ENCODE assay signal across 5 cellular contexts in genomic region chr10:114897011-114897410, GRCh38. TPM values are rescaled to one million over a fixed set of nuclear protein-coding genes. Genes with fewer than 3 reads are reported as not detected.
DNase-seq lines count a peak whose midpoint lies in the region; ATAC-seq, FAIRE-seq and TF ChIP-seq lines count a peak whose summit lies in the region.
"Not testable (repeated sequence)": the region's sequence is repeated elsewhere in the genome, so short reads cannot be mapped to it uniquely, and the experiment has no call there.

No MANE protein-coding gene starts in this region.

- not testable (repeated sequence) for H3K9ac ChIP-seq in HCT116 (ENCODE audit: low read length); keratinocyte (ENCODE audit: control insufficient read depth, extremely low read depth, insufficient read depth, low read length)

- H3K9me3 Mint-ChIP-seq in WTC11: not testable (repeated sequence)

- CTCF ChIA-PET in HCT116 (lab: Charles Lee); WTC11 (lab: Charles Lee): not testable (repeated sequence)

- not testable (repeated sequence) for H3K9me3 ChIP-seq in HCT116 (ENCODE audit: control insufficient read depth in 1 of 2, insufficient read depth in 1 of 2, low read depth in 1 of 2, low read length in 2 of 2); keratinocyte (ENCODE audit: control insufficient read depth, low read depth, low read length)

- POLR2A ChIA-PET in HCT116 (lab: Charles Lee); WTC11 (lab: Charles Lee): not testable (repeated sequence)

- not testable (repeated sequence) for H2AFZ ChIP-seq in HCT116 (ENCODE audit: low read depth, low read length, poor library complexity, severe bottlenecking)
- peak overlapping the region; percentile 73 for H2AFZ ChIP-seq in keratinocyte (ENCODE audit: control insufficient read depth, low read length)

- not testable (repeated sequence) for ATAC-seq in HCT116, WTC11

- not testable (repeated sequence) for H3K27me3 Mint-ChIP-seq in WTC11 (ENCODE audit: low read depth)

- H3K36me3 Mint-ChIP-seq in WTC11: not testable (repeated sequence)

- not testable (repeated sequence) for H3K4me3 Mint-ChIP-seq in WTC11

- H3K4me3 ChIP-seq in HCT116 (replicated peaks in 1 of 2; ENCODE audit: low read depth in 1 of 2, low read length in 2 of 2); bronchial epithelial cell (ENCODE audit: low read depth, low read length): not testable (repeated sequence)
- H3K4me3 ChIP-seq in keratinocyte (ENCODE audit: control insufficient read depth in 2 of 3, extremely low read depth in 1 of 3, insufficient read depth in 2 of 3, low read depth in 1 of 3, low read length in 3 of 3): peak overlapping the region in 1 of 3 experiments; percentile 5

- not testable (repeated sequence) for H3K27me3 ChIP-seq in HCT116 (ENCODE audit: insufficient read depth, low read length); bronchial epithelial cell (ENCODE audit: control insufficient read depth, insufficient read depth, low read length); keratinocyte (ENCODE audit: control insufficient read depth, extremely low read depth, insufficient read depth, low read length)

- FAIRE-seq in bronchial epithelial cell (lab: Jason Lieb, UNC): not testable (repeated sequence)
- FAIRE-seq in keratinocyte (lab: Jason Lieb, UNC): peak; percentile 61

- not testable (repeated sequence) for H3K27ac ChIP-seq in HCT116 (ENCODE audit: low read depth, low read length); keratinocyte (ENCODE audit: control insufficient read depth, insufficient read depth, low read length)
- peak overlapping the region; percentile 52 for H3K27ac ChIP-seq in epithelial cell of prostate

- H3K9me1 ChIP-seq in keratinocyte (ENCODE audit: control insufficient read depth, extremely low read depth, insufficient read depth, low read length): not testable (repeated sequence)

- not testable (repeated sequence) for TF ChIP-seq CTCF in HCT116 (IDR thresholded peaks at IDR 0.05 in 2 of 3, conservative IDR thresholded peaks at IDR 0.05 in 1 of 3; ENCODE audit: borderline replicate concordance in 1 of 3, insufficient read depth in 1 of 3, low read depth in 2 of 3, low read length in 2 of 3); WTC11 (IDR thresholded peaks at IDR 0.05); bronchial epithelial cell (IDR thresholded peaks at IDR 0.05; ENCODE audit: insufficient read depth, low read length, severe bottlenecking); keratinocyte (optimal IDR thresholded peaks at IDR 0.05 in 1 of 3, IDR thresholded peaks at IDR 0.05 in 1 of 3, conservative IDR thresholded peaks at IDR 0.05 in 1 of 3; ENCODE audit: extremely low read depth in 1 of 3, insufficient read depth in 2 of 3, low read length in 3 of 3)

- DNase-seq in HCT116 (ENCODE audit: low read depth, low spot score); WTC11 (ENCODE audit: low spot score); epithelial cell of prostate (ENCODE audit: low read depth, low spot score); keratinocyte (ENCODE audit: low read depth, low spot score): not testable (repeated sequence)
- DNase-seq in bronchial epithelial cell (ENCODE audit: low read depth): peak; percentile 63

- H3K4me2 ChIP-seq in HCT116 (ENCODE audit: low read length): not testable (repeated sequence)
- H3K4me2 ChIP-seq in keratinocyte (ENCODE audit: control insufficient read depth, extremely low read depth, insufficient read depth, low read depth, low read length): peak overlapping the region; percentile 19

- peak overlapping the region; percentile 40 for H3K27ac Mint-ChIP-seq in WTC11

- not testable (repeated sequence) for H3K9me2 ChIP-seq in HCT116 (ENCODE audit: insufficient read depth)

- H3K36me3 ChIP-seq in HCT116 (ENCODE audit: control insufficient read depth in 1 of 2, insufficient read depth in 2 of 2, low read length in 2 of 2); bronchial epithelial cell (ENCODE audit: control insufficient read depth, insufficient read depth, low read length); keratinocyte (ENCODE audit: control insufficient read depth in 2 of 2, extremely low read depth in 1 of 2, insufficient read depth in 2 of 2, low read length in 2 of 2): not testable (repeated sequence)

- H3K79me2 ChIP-seq in HCT116 (ENCODE audit: insufficient read depth, low read length); keratinocyte (ENCODE audit: control insufficient read depth, insufficient read depth, low read length): not testable (repeated sequence)

- dilution Hi-C loops in keratinocyte (cut with MboI; ENCODE audit: extremely low pct_ligation_motif_present, low sequenced_read_pairs): not testable (repeated sequence)

- not testable (repeated sequence) for H4K20me1 ChIP-seq in HCT116 (ENCODE audit: insufficient read depth); keratinocyte (ENCODE audit: control insufficient read depth, extremely low read depth, insufficient read depth, low read length)

- not testable (repeated sequence) for TF ChIP-seq POLR2A in HCT116 (IDR thresholded peaks at IDR 0.05; ENCODE audit: borderline replicate concordance, extremely low read depth, insufficient read depth, insufficient read length)

- TF ChIP-seq RAD21 in HCT116 (IDR thresholded peaks at IDR 0.05; ENCODE audit: low read depth): not testable (repeated sequence)

- BruUV-seq in HCT116 (replicated peaks; lab: Mats Ljungman, UMichigan): not testable (repeated sequence)

- H3K4me1 ChIP-seq in HCT116 (ENCODE audit: control insufficient read depth in 1 of 2, insufficient read depth in 2 of 2, low read length in 2 of 2); keratinocyte (ENCODE audit: control insufficient read depth, extremely low read depth, insufficient read depth, low read length): not testable (repeated sequence)

- H3K4me1 Mint-ChIP-seq in WTC11: peaks cover 17% of the 10 kb centered on the region

- intact Hi-C loops in HCT116 (cut with micrococcal nuclease): not testable (repeated sequence)

- RAD21 ChIA-PET in HCT116 (lab: Charles Lee; ENCODE audit: low non-redundant PET in 1 of 2, low total read pairs in 2 of 2, uncharacterized antibody in 2 of 2, unreplicated experiment in 2 of 2): not testable (repeated sequence)

TF ChIP-seq in HCT116, 20 proteins besides CTCF, POLR2A, EP300 and RAD21:
- TF ChIP-seq SRF (IDR thresholded peaks at IDR 0.05; ENCODE audit: low read depth): peak; percentile 18; the same call in 1 of the 2 replicates

RNA-seq across cellular contexts. Expression of gene TRUB1, which starts 41.0 kb away (rescaled TPM):
- total RNA-seq in HCT116 (2021; ENCODE audit: unreplicated experiment) (44.1 TPM), WTC11 (2021) (22.3 to 27.8 TPM (median 25.5 TPM) in 3 replicates), bronchial epithelial cell (26.6 and 31.0 TPM in 2 replicates)
- 10.7 and 15.1 TPM in 2 replicates for polyA plus RNA-seq in HCT116 (2012)
- 12.6 to 20.5 TPM (median 14.3 TPM) in 3 replicates for polyA plus RNA-seq in keratinocyte
- polyA plus RNA-seq in keratinocyte (2011; ENCODE audit: low read depth): 28.4 TPM
- 10.9 and 16.4 TPM in 2 replicates for polyA plus RNA-seq in keratinocyte (2011; cell fraction: cytosol; rRNA removed)
- polyA plus RNA-seq in keratinocyte (2011; cell fraction: nucleus; rRNA removed): 10.7 and 17.2 TPM in 2 replicates
- 9.1 and 12.9 TPM in 2 replicates for polyA plus RNA-seq in keratinocyte (2012; ENCODE audit: low replicate concordance)
- polyA minus RNA-seq in keratinocyte: 4.6 to 16.1 TPM (median 5.1 TPM) in 3 replicates
- 9.4 TPM for polyA minus RNA-seq in keratinocyte (2011; cell fraction: cytosol; rRNA and poly(A)+ RNA removed)
- 9.8 and 16.2 TPM in 2 replicates for polyA minus RNA-seq in keratinocyte (2011; cell fraction: nucleus; rRNA and poly(A)+ RNA removed)
